ENCODE assay signal across 8 cellular contexts in genomic region chr16:3938843-3939624, GRCh38. TPM values are rescaled to one million over a fixed set of nuclear protein-coding genes. Genes with fewer than 3 reads are reported as not detected.
DNase-seq lines count a peak whose midpoint lies in the region; ATAC-seq, FAIRE-seq and TF ChIP-seq lines count a peak whose summit lies in the region.

No MANE protein-coding gene starts in this region.

- H3K9ac ChIP-seq in GM12878 (ENCODE audit: control insufficient read depth, insufficient read depth, low read length) (no peak overlapping the region), iPS-18a (ENCODE audit: low read length) (no peak overlapping the region)

- peak; percentile 65 to 96 (median 80) for TF ChIP-seq CTCF in GM12878 (IDR thresholded peaks at IDR 0.05 in 2 of 3, conservative IDR thresholded peaks at IDR 0.05 in 1 of 3; ENCODE audit: control insufficient read depth in 2 of 3, extremely low read depth in 1 of 3, insufficient read depth in 1 of 3, low read depth in 3 of 3, low read length in 3 of 3)

- SMC1A ChIA-PET in GM12878 (lab: Charles Lee; ENCODE audit: uncharacterized antibody, unreplicated experiment), result no interaction called here

- intact Hi-C loops in GM12878 (cut with micrococcal nuclease; ENCODE audit: unreplicated experiment), result loop anchor here (10.0 kb wide), 1 partner anchor 316 kb away; no protein-coding TSS in a partner anchor

- H3K27me3 ChIP-seq in GM12878 (replicated peaks in 1 of 2; ENCODE audit: control insufficient read depth in 2 of 2, insufficient read depth in 2 of 2, low read length in 1 of 2), result no peaks in the 10 kb centered on the region
- H3K27me3 ChIP-seq in iPS-18a (ENCODE audit: control insufficient read depth, insufficient read depth, low read length), result peaks cover 5% of the 10 kb centered on the region

- no peak overlapping the region for H3K4me3 ChIP-seq in GM12878
- H3K4me3 ChIP-seq in iPS-18a (ENCODE audit: low read length), result peak overlapping the region; percentile 23

- BruUV-seq in GM12878 (replicated peaks; lab: Mats Ljungman, UMichigan), result no TSS peak

- no peak for TF ChIP-seq EP300 in GM12878 (IDR thresholded peaks at IDR 0.05; ENCODE audit: borderline replicate concordance in 1 of 2, control insufficient read depth in 1 of 2, low read depth in 2 of 2, low read length in 2 of 2)

- POLR2A ChIA-PET in GM12878 (lab: Charles Lee), result no interaction called here

- RAD21 ChIA-PET in GM12878 (lab: Charles Lee; ENCODE audit: unreplicated experiment), result interaction anchor here (0.6 kb wide), 1 partner anchor 304 kb away, joined by 3 read pairs; no protein-coding TSS in a partner anchor

- no peaks in the 10 kb centered on the region for H3K9me3 ChIP-seq in GM12878 (replicated peaks; ENCODE audit: control insufficient read depth, insufficient read depth, low read length)
- H3K9me3 ChIP-seq in iPS-18a (ENCODE audit: control insufficient read depth, low read depth, low read length), result no peaks in the 10 kb centered on the region

- H3K27ac ChIP-seq in GM12878 (ENCODE audit: control insufficient read depth, insufficient read depth), result no peak overlapping the region
- no peak overlapping the region for H3K27ac ChIP-seq in iPS-18a (ENCODE audit: low read length)

- 19% methylated on average over 40 of the region's 43 CpGs for WGBS in GM12878 (ENCODE audit: insufficient coverage, insufficient replicate concordance, low lambda C conversion rate, missing lambda C conversion rate)

- no peaks in the 10 kb centered on the region for H3K79me2 ChIP-seq in GM12878 (ENCODE audit: control insufficient read depth, insufficient read depth, low read length)

- DNase-seq in COLO829 (ENCODE audit: low spot score), result peak; percentile 39
- peak; percentile 83 for DNase-seq in HuH-7.5 (ENCODE audit: low spot score)
- DNase-seq in T-helper 9 cell, result peak; percentile 62
- no peak for DNase-seq in GM12878 (ENCODE audit: low read depth, low spot score)
- peak; percentile 26 to 53 for DNase-seq in stimulated activated CD4-positive, alpha-beta T cell treated with anti-CD3 and anti-CD28 coated beads, Interleukin-12 subunit alpha, Interleukin-12 subunit beta, amount 100 ng/mL, for 24 hours (ENCODE audit: low read depth in 2 of 2)

- peak overlapping the region; percentile 5; the same call in 1 of the 2 replicates for H2AFZ ChIP-seq in GM12878 (ENCODE audit: control insufficient read depth, low read depth, low read length)

- H4K20me1 ChIP-seq in GM12878 (ENCODE audit: control insufficient read depth, insufficient read depth), result no peaks in the 10 kb centered on the region

- no peak for FAIRE-seq in GM12878 (lab: Jason Lieb, UNC)

- CTCF ChIA-PET in GM12878 (lab: Yijun Ruan, JAX), result interaction anchor here (0.7 to 2.1 kb wide), 7 partner anchors 10 to 314 kb away, joined by 3 to 21 read pairs (median 4); no protein-coding TSS in a partner anchor

- H3K4me1 ChIP-seq in GM12878 (ENCODE audit: control insufficient read depth, insufficient read depth, low read length), result no peaks in the 10 kb centered on the region
- no peaks in the 10 kb centered on the region for H3K4me1 ChIP-seq in iPS-18a (ENCODE audit: control insufficient read depth, low read depth, low read length)

- H3K4me2 ChIP-seq in GM12878 (ENCODE audit: control insufficient read depth, insufficient read depth), result no peak overlapping the region

- in situ Hi-C loops in GM12878 (cut with MboI), result no loop called here

- TF ChIP-seq POLR2A in GM12878 (IDR thresholded peaks at IDR 0.05; ENCODE audit: low read depth, low read length), result no peak

- ATAC-seq in GM12878 (peak; percentile 93), HG03097 (IDR thresholded peaks at IDR 0.05; ENCODE audit: low FRiP score, unreplicated experiment) (no peak), HG03469 (IDR thresholded peaks at IDR 0.05; ENCODE audit: unreplicated experiment) (no peak)

- peak; percentile 60 for TF ChIP-seq RAD21 in GM12878 (IDR thresholded peaks at IDR 0.05; ENCODE audit: insufficient read depth, low read depth, low read length)

- H3K36me3 ChIP-seq in GM12878 (ENCODE audit: control insufficient read depth in 2 of 2, insufficient read depth in 2 of 2, low read length in 1 of 2) (no peaks in the 10 kb centered on the region), iPS-18a (ENCODE audit: control insufficient read depth, low read depth, low read length) (no peaks in the 10 kb centered on the region)

TF ChIP-seq in GM12878, 131 proteins besides CTCF, POLR2A, EP300 and RAD21:
- TF ChIP-seq SREBF2 (IDR thresholded peaks at IDR 0.05; ENCODE audit: low read length) (no peak), YY1 (IDR thresholded peaks at IDR 0.05; ENCODE audit: low read depth, low read length) (0 out of 2 replicates have a peak, but pooled peaks have one; percentile 23), E2F8 (IDR thresholded peaks at IDR 0.05; ENCODE audit: low read depth, partially characterized antibody) (no peak), TCF7 (IDR thresholded peaks at IDR 0.05; ENCODE audit: borderline replicate concordance) (no peak), IKZF1 (conservative IDR thresholded peaks at IDR 0.05) (0 out of 2 replicates have a peak, but pooled peaks have one; percentile 20), ZNF207 (IDR thresholded peaks at IDR 0.05; ENCODE audit: borderline replicate concordance) (no peak), CREB1 (IDR thresholded peaks at IDR 0.05; ENCODE audit: low read depth) (no peak), PAX8 (IDR thresholded peaks at IDR 0.05) (no peak), CBX5 (IDR thresholded peaks at IDR 0.05; ENCODE audit: low read depth) (no peak), RELA (IDR thresholded peaks at IDR 0.05; ENCODE audit: borderline replicate concordance, partially characterized antibody) (peak; percentile 22), TARDBP (IDR thresholded peaks at IDR 0.05; ENCODE audit: borderline replicate concordance) (no peak), SMC3 (IDR thresholded peaks at IDR 0.05; ENCODE audit: borderline replicate concordance, low read length) (peak; percentile 60)
- TF ChIP-seq, protein P1, sequence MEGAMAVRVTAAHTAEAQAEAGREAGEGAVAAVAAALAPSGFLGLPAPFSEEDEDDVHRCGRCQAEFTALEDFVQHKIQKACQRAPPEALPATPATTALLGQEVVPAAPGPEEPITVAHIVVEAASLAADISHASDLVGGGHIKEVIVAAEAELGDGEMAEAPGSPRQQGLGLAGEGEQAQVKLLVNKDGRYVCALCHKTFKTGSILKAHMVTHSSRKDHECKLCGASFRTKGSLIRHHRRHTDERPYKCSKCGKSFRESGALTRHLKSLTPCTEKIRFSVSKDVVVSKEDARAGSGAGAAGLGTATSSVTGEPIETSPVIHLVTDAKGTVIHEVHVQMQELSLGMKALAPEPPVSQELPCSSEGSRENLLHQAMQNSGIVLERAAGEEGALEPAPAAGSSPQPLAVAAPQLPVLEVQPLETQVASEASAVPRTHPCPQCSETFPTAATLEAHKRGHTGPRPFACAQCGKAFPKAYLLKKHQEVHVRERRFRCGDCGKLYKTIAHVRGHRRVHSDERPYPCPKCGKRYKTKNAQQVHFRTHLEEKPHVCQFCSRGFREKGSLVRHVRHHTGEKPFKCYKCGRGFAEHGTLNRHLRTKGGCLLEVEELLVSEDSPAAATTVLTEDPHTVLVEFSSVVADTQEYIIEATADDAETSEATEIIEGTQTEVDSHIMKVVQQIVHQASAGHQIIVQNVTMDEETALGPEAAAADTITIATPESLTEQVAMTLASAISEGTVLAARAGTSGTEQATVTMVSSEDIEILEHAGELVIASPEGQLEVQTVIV (IDR thresholded peaks at IDR 0.05; ENCODE audit: borderline replicate concordance, partially characterized antibody), result no peak
TF ChIP-seq in GM12878: peak in this region for 4.

RNA-seq across cellular contexts. Expression of gene CREBBP, which starts 58.5 kb away (rescaled TPM):
- 81.9 and 88.7 TPM in 2 replicates for total RNA-seq in GM12878 (2013; cell fraction: nucleolus; rRNA removed)
- total RNA-seq in GM12878 (2014; rRNA removed) (9.8 and 11.2 TPM in 2 replicates), GM12878 (2014; rRNA removed; fragmentation: Illumina TruSeq; extraction: Trizol) (7.5 and 8.7 TPM in 2 replicates), GM12878 (2021) (26.7 and 32.7 TPM in 2 replicates)
- 8.6 TPM for polyA plus RNA-seq in GM12878 (2011; ENCODE audit: low read depth)
- polyA plus RNA-seq in GM12878 (2011; rRNA removed) (2.9 and 5.0 TPM in 2 replicates), GM12878 (2014; fragmentation: Illumina TruSeq; extraction: Trizol) (13.9 and 19.4 TPM in 2 replicates), GM12878 (2014; fragmentation: Nextera tagmentation; extraction: Ambion mirVana) (1 to 10 TPM; 3.4 to 3.8 TPM), GM12878 (2014; rRNA removed) (14.1 and 16.9 TPM in 2 replicates), GM12878 (2016; fragmentation: Nextera tagmentation; extraction: Ambion mirVana) (1 to 10 TPM; 6.6 to 8.3 TPM)
- 4.2 and 6.9 TPM in 2 replicates for polyA plus RNA-seq in GM12878 (2011; cell fraction: cytosol; rRNA removed)
- 16.3 and 21.2 TPM in 2 replicates for polyA plus RNA-seq in GM12878 (2011; cell fraction: nucleus; rRNA removed)
- 15.3 and 22.5 TPM in 2 replicates for polyA plus RNA-seq in GM12878 (2012)
- 19.5 and 29.1 TPM in 2 replicates for polyA minus RNA-seq in GM12878 (2011; rRNA and poly(A)+ RNA removed)
- polyA minus RNA-seq in GM12878 (2011; cell fraction: cytosol; rRNA and poly(A)+ RNA removed), result 15.9 and 16.2 TPM in 2 replicates
- polyA minus RNA-seq in GM12878 (2011; cell fraction: nucleus; rRNA and poly(A)+ RNA removed), result 23.0 and 57.8 TPM in 2 replicates
